ENCODE assay signal across 15 cellular contexts in genomic region chr5:142097681-142098080, GRCh38. TPM values are rescaled to one million over a fixed set of nuclear protein-coding genes. Genes with fewer than 3 reads are reported as not detected.
DNase-seq lines count a peak whose midpoint lies in the region; ATAC-seq and FAIRE-seq lines count a peak whose summit lies in the region.
"Had no signal": no experiment of that assay in that cellular context is flagged by ENCODE, and none has a peak within 500 bp of the region (broad histone marks: within the 10 kb centered on the region; RNA-seq: fewer than 3 reads in every experiment).

No MANE protein-coding gene starts in this region.

- ATAC-seq in effector memory CD8-positive, alpha-beta T cell (replicated peaks): no peak
- ATAC-seq in GM21576 (IDR thresholded peaks at IDR 0.05; ENCODE audit: unreplicated experiment): no peak
- ATAC-seq: left lobe of liver had no signal

- peak overlapping the region; percentile 55 to 77 for H3K27ac Mint-ChIP-seq in effector memory CD8-positive, alpha-beta T cell

- peaks cover 5% of the 10 kb centered on the region for H3K36me3 Mint-ChIP-seq in effector memory CD8-positive, alpha-beta T cell (ENCODE audit: insufficient read depth)
- H3K36me3 Mint-ChIP-seq: brain had no signal

- no peak for FAIRE-seq in GM19239 (lab: Jason Lieb, UNC)
- FAIRE-seq: GM18507 had no signal

- no peak overlapping the region for H3K4me3 ChIP-seq in thymus (ENCODE audit: low read length)
- H3K4me3 ChIP-seq: stomach had no signal

- 90% methylated on average over 9 of the region's 9 CpGs for WGBS in thymus

- H3K27me3 ChIP-seq in thymus (ENCODE audit: control insufficient read depth, insufficient read depth): no peaks in the 10 kb centered on the region
- H3K27me3 ChIP-seq: BE2C, stomach had no signal

- no peaks in the 10 kb centered on the region for H3K9me3 Mint-ChIP-seq in effector memory CD8-positive, alpha-beta T cell
- H3K9me3 Mint-ChIP-seq: brain had no signal

- no peak overlapping the region for H3K4me3 Mint-ChIP-seq in effector memory CD8-positive, alpha-beta T cell
- H3K4me3 Mint-ChIP-seq: brain had no signal

- H3K4me1 Mint-ChIP-seq in effector memory CD8-positive, alpha-beta T cell (ENCODE audit: low read depth in 2 of 2): peaks cover 11 to 13% of the 10 kb centered on the region in 2 donors
- H3K4me1 Mint-ChIP-seq: brain had no signal

- DNase-seq in stimulated activated CD4-positive, alpha-beta T cell treated with anti-CD3 and anti-CD28 coated beads, Interleukin-1b, Interleukin-23, amount 100 ng/mL, for 48 hours: peak; percentile 72
- no peak for DNase-seq in stimulated activated CD4-positive, alpha-beta T cell treated with anti-CD3 and anti-CD28 coated beads, Interleukin-2, amount 100 ng/mL, for 48 hours
- DNase-seq in RPMI7951 (ENCODE audit: low read depth) (peak; percentile 57), DMS53 (lab: John Stamatoyannopoulos, UW) (no peak), GM19239 (ENCODE audit: insufficient read length, low spot score) (no peak)
- DNase-seq in effector memory CD8-positive, alpha-beta T cell: no peak
- DNase-seq: BE2C, NCI-H1048, NCI-H524, stomach had no signal

- H3K4me1 ChIP-seq in thymus (ENCODE audit: control insufficient read depth, insufficient read depth, low read length): peaks cover 6% of the 10 kb centered on the region
- H3K4me1 ChIP-seq: BE2C, stomach had no signal

- peak overlapping the region; percentile 74 for H3K27ac ChIP-seq in thymus (ENCODE audit: low read depth)
- H3K27ac ChIP-seq: stomach had no signal

- no peaks in the 10 kb centered on the region for H3K36me3 ChIP-seq in thymus (ENCODE audit: control insufficient read depth, insufficient read depth)
- H3K36me3 ChIP-seq: BE2C, stomach had no signal

- H3K27me3 Mint-ChIP-seq in effector memory CD8-positive, alpha-beta T cell: no peaks in the 10 kb centered on the region

- H3K9me3 ChIP-seq in thymus (ENCODE audit: control insufficient read depth): peaks cover 1% of the 10 kb centered on the region
- H3K9me3 ChIP-seq: BE2C, stomach had no signal

RNA-seq across cellular contexts. Expression of gene NDFIP1, which starts 10.9 kb away (rescaled TPM):
- 60.0 and 61.6 TPM in 2 replicates for total RNA-seq in RPMI7951 (2014; rRNA removed; shearing (Covaris generic))
- 121 TPM for polyA plus RNA-seq in thymus

Comparison
In these comparisons a context has a peak if more than half of its experiments do, and no peak if none do; other contexts are left out.
1. DNase-seq: peak in stimulated activated CD4-positive, alpha-beta T cell treated with anti-CD3 and anti-CD28 coated beads, Interleukin-1b, Interleukin-23, amount 100 ng/mL, for 48 hours (single experiment) and RPMI7951 (single experiment); none in stimulated activated CD4-positive, alpha-beta T cell treated with anti-CD3 and anti-CD28 coated beads, Interleukin-2, amount 100 ng/mL, for 48 hours (0 of 2), effector memory CD8-positive, alpha-beta T cell (0 of 3), DMS53 (single experiment) and GM19239 (single experiment).